21 cellular contexts compared by ENCODE assay signal in the genomic region with DNA sequence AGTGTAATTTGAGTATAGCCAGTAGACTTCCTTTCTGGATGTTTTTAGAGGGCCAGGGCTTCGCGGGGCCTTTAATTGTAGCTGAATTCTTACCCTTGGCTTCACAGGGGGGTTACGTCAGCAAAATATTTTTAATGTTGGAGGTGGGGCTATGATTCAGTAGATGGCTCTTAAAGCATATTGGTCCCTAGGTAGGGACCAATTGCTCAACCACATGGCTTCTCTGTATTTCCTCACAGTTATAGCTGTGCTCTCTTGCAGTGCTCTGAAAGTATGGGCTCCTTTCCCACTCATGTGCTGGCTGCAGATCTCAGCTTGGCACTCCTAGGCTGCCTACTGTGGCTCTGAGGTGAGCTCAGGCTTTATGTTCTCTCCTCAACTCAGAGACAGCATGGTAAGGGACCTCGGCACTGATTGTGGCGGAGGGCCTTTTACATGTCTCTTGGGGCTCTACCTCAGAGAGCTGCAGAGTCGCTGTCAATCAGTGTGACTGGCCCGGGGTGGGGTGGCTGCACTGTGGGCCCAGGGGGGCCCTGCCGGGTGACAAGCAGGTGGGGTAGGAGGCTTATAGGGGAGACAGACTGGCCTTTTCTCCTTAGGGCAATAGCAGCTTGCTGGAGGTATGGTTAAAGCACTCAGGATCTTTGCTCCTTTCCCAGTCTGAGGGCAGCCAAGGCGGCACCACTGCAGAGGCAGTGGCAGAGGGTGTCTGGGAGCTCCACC.
DNase-seq lines count a peak whose midpoint lies in the region; TF ChIP-seq lines count a peak whose summit lies in the region.
"Had no signal": no experiment of that assay in that cellular context is flagged by ENCODE, and none has a peak within 500 bp of the region (broad histone marks: within the 10 kb centered on the region; RNA-seq: fewer than 3 reads in every experiment).

No MANE protein-coding gene starts in this region.

- peak; percentile 34 for DNase-seq in H4 (ENCODE audit: low spot score)
- peak; percentile 5 for DNase-seq in M059J (ENCODE audit: low read depth)
- DNase-seq in left kidney (ENCODE audit: low read depth, low spot score) = peak; percentile 16
- DNase-seq in SJCRH30 = no peak
- DNase-seq in activated CD4-positive, CD25-positive, alpha-beta regulatory T cell treated with anti-CD3 and anti-CD28 coated beads, Interleukin-2, amount 50 U/mL, for 72 hours = no peak
- DNase-seq in GM10266 (ENCODE audit: extremely low spot score) = no peak
- DNase-seq: C1 segment of cervical spinal cord; Caco-2; CD4-positive, alpha-beta memory T cell; EL; GDM1; Kasumi-1; NCI-H1694; NCI-H2029 treated with DMSO at 0.1 percent for 48 hours; NCI-H69; SHP77 treated with DMSO at 0.1 percent for 48 hours had no signal

- H3K36me3 ChIP-seq in subcutaneous abdominal adipose tissue (ENCODE audit: control insufficient read depth in 5 of 5, insufficient read depth in 5 of 5, low read length in 5 of 5) (no peaks in the 10 kb centered on the region), SJCRH30 (no peaks in the 10 kb centered on the region)

- peak overlapping the region in 1 of 5 donors; percentile 47 for H3K9ac ChIP-seq in subcutaneous abdominal adipose tissue (ENCODE audit: low read length in 5 of 5)

- H3K4me1 ChIP-seq in subcutaneous abdominal adipose tissue (ENCODE audit: control insufficient read depth in 5 of 5, insufficient read depth in 5 of 5, low read length in 5 of 5) (peaks cover 0 to 12% (median 10%) of the 10 kb centered on the region in 5 donors), SJCRH30 (peaks cover 3% of the 10 kb centered on the region; the same call in 1 of the 2 replicates)
- H3K4me1 ChIP-seq: Caco-2 had no signal

- no peak for TF ChIP-seq CTCF in GM10266 (IDR thresholded peaks at IDR 0.05; ENCODE audit: control insufficient read depth, insufficient read depth, low read depth, missing control alignments)

- no peaks in the 10 kb centered on the region for H3K27me3 ChIP-seq in subcutaneous abdominal adipose tissue (ENCODE audit: control insufficient read depth in 5 of 5, insufficient read depth in 4 of 5, low read length in 5 of 5)
- peaks cover 12% of the 10 kb centered on the region for H3K27me3 ChIP-seq in SJCRH30

- H3K27ac ChIP-seq in subcutaneous abdominal adipose tissue (ENCODE audit: low read depth, low read length) (peak overlapping the region; percentile 45), SJCRH30 (no peak overlapping the region)
- H3K27ac ChIP-seq: HL-60, RWPE1, SK-N-MC had no signal

- H3K4me3 ChIP-seq in subcutaneous abdominal adipose tissue (ENCODE audit: low read depth in 1 of 5, low read length in 5 of 5) (no peak overlapping the region), SJCRH30 (no peak overlapping the region)
- H3K4me3 ChIP-seq: K562, SK-N-MC had no signal

- H3K9me3 ChIP-seq in subcutaneous abdominal adipose tissue (ENCODE audit: control insufficient read depth in 5 of 5, low read length in 5 of 5) (peaks cover 0 to 5% (median 0%) of the 10 kb centered on the region in 5 donors), SJCRH30 (replicated peaks) (0 out of 2 replicates have a peak, but pooled peaks cover 2% of the 10 kb centered on the region)
- H3K9me3 ChIP-seq: Caco-2 had no signal

Comparison
In these comparisons a context has a peak if more than half of its experiments do, and no peak if none do; other contexts are left out.
1. DNase-seq: peak in H4 (single experiment), M059J (single experiment) and left kidney (single experiment); none in SJCRH30 (0 of 2), activated CD4-positive, CD25-positive, alpha-beta regulatory T cell treated with anti-CD3 and anti-CD28 coated beads, Interleukin-2, amount 50 U/mL, for 72 hours (single experiment) and GM10266 (single experiment).